Comparison of ENCODE assay signal across 8 cellular contexts in genomic region chr2:97995026-97995733, GRCh38. TPM values are rescaled to one million over a fixed set of nuclear protein-coding genes. Genes with fewer than 3 reads are reported as not detected.
DNase-seq lines count a peak whose midpoint lies in the region; ATAC-seq and TF ChIP-seq lines count a peak whose summit lies in the region.

No MANE protein-coding gene starts in this region.

- H3K27ac ChIP-seq in OCI-LY7 (ENCODE audit: low read depth, low read length, poor library complexity, severe bottlenecking) (peak overlapping the region; percentile 80), thymus (ENCODE audit: low read depth) (peak overlapping the region; percentile 97)

- H3K27ac Mint-ChIP-seq in activated T-cell treated with anti-CD3 and anti-CD28 coated beads, Interleukin-2, amount 50 U/mL, for 72 hours: peak overlapping the region; percentile 86

- H3K4me2 ChIP-seq in OCI-LY7 (ENCODE audit: low read length): peak overlapping the region; percentile 75

- no peaks in the 10 kb centered on the region for H3K27me3 Mint-ChIP-seq in activated T-cell treated with anti-CD3 and anti-CD28 coated beads, Interleukin-2, amount 50 U/mL, for 72 hours (ENCODE audit: low read depth)

- H3K9me3 ChIP-seq in OCI-LY7 (ENCODE audit: low read length) (no peaks in the 10 kb centered on the region), thymus (ENCODE audit: control insufficient read depth) (no peaks in the 10 kb centered on the region)

- CTCF ChIA-PET in OCI-LY7 (lab: Charles Lee; ENCODE audit: unreplicated experiment): no interaction called here

- TF ChIP-seq CTCF in OCI-LY7 (conservative IDR thresholded peaks at IDR 0.05; ENCODE audit: low read length): no peak
- TF ChIP-seq CTCF in fibroblast of the aortic adventitia (IDR thresholded peaks at IDR 0.05; ENCODE audit: insufficient read depth, low read length): no peak

- DNase-seq in Ammon's horn (ENCODE audit: low spot score) (peak; percentile 34), OCI-LY7 (ENCODE audit: low spot score) (peak; percentile 86), fibroblast of the aortic adventitia (ENCODE audit: low read depth) (peak; percentile 48), occipital lobe (lab: John Stamatoyannopoulos, UW) (peak; percentile 57)
- peak; percentile 61 to 63 for DNase-seq in activated T-cell treated with anti-CD3 and anti-CD28 coated beads, Interleukin-2, amount 50 U/mL, for 72 hours

- no peaks in the 10 kb centered on the region for H3K9me2 ChIP-seq in OCI-LY7 (ENCODE audit: insufficient read depth, low read length)

- peaks cover 23% of the 10 kb centered on the region; the same call in 1 of the 2 replicates for H4K20me1 ChIP-seq in OCI-LY7 (ENCODE audit: insufficient read depth, low read length)

- intact Hi-C loops in OCI-LY7 (cut with micrococcal nuclease; ENCODE audit: unreplicated experiment): loop anchor here (1.0 to 2.0 kb wide), 3 partner anchors 18 to 59 kb away; no protein-coding TSS in a partner anchor

- peak overlapping the region; percentile 93 to 94 for H3K4me3 Mint-ChIP-seq in activated T-cell treated with anti-CD3 and anti-CD28 coated beads, Interleukin-2, amount 50 U/mL, for 72 hours

- peak overlapping the region; percentile 88; the same call in 1 of the 2 replicates for H2AFZ ChIP-seq in OCI-LY7 (ENCODE audit: low read length)

- H3K9me3 Mint-ChIP-seq in activated T-cell treated with anti-CD3 and anti-CD28 coated beads, Interleukin-2, amount 50 U/mL, for 72 hours: no peaks in the 10 kb centered on the region

- no TSS peak for BruUV-seq in OCI-LY7 (replicated peaks; lab: Mats Ljungman, UMichigan)

- H3K36me3 ChIP-seq in OCI-LY7 (ENCODE audit: insufficient read depth, low read length): no peaks in the 10 kb centered on the region
- H3K36me3 ChIP-seq in thymus (ENCODE audit: control insufficient read depth, insufficient read depth): no peaks in the 10 kb centered on the region

- H3K27me3 ChIP-seq in thymus (ENCODE audit: control insufficient read depth, insufficient read depth): no peaks in the 10 kb centered on the region

- H3K36me3 Mint-ChIP-seq in activated T-cell treated with anti-CD3 and anti-CD28 coated beads, Interleukin-2, amount 50 U/mL, for 72 hours (ENCODE audit: insufficient read depth in 2 of 2): peaks cover 0 to 3% of the 10 kb centered on the region in 2 donors

- H3K4me3 ChIP-seq in OCI-LY7 (ENCODE audit: low read depth, low read length, poor library complexity, severe bottlenecking): peak overlapping the region; percentile 72
- peak overlapping the region; percentile 88 for H3K4me3 ChIP-seq in fibroblast of the aortic adventitia (ENCODE audit: low read depth, low read length)
- H3K4me3 ChIP-seq in thymus (ENCODE audit: low read length): peak overlapping the region; percentile 89

- POLR2A ChIA-PET in OCI-LY7 (lab: Charles Lee): interaction anchor here (0.6 to 1.0 kb wide), 3 partner anchors 32 to 65 kb away, joined by 3 to 4 read pairs (median 3); no protein-coding TSS in a partner anchor

- ATAC-seq in GM19023 (IDR thresholded peaks at IDR 0.05; ENCODE audit: unreplicated experiment) (peak; percentile 38), HG03139 (IDR thresholded peaks at IDR 0.05; ENCODE audit: unreplicated experiment) (peak; percentile 34)
- peak; percentile 44 to 50 for ATAC-seq in activated T-cell treated with anti-CD3 and anti-CD28 coated beads, Interleukin-2, amount 50 U/mL, for 72 hours (replicated peaks in 1 of 2)

- peaks cover 37% of the 10 kb centered on the region for H3K4me1 Mint-ChIP-seq in activated T-cell treated with anti-CD3 and anti-CD28 coated beads, Interleukin-2, amount 50 U/mL, for 72 hours (ENCODE audit: low read depth)

- peaks cover 50% of the 10 kb centered on the region for H3K4me1 ChIP-seq in OCI-LY7 (ENCODE audit: insufficient read depth, low read length, poor library complexity, severe bottlenecking)
- peaks cover 7% of the 10 kb centered on the region for H3K4me1 ChIP-seq in thymus (ENCODE audit: control insufficient read depth, insufficient read depth, low read length)

- peaks cover 48% of the 10 kb centered on the region for H3K79me2 ChIP-seq in OCI-LY7 (ENCODE audit: insufficient read depth, low read depth, low read length)

- WGBS in thymus: under 1% methylated on average over 80 of the region's 81 CpGs

RNA-seq across cellular contexts. Expression of gene TMEM131, which starts 0.6 kb away (rescaled TPM):
- 12.2 and 17.4 TPM in 2 replicates for total RNA-seq in OCI-LY7 (2014; rRNA removed; shearing (Covaris generic))
- total RNA-seq in OCI-LY7 (2022): 32.3 and 41.6 TPM in 2 replicates
- 10 to 100 TPM; 40.3 to 40.5 TPM for total RNA-seq in activated T-cell treated with anti-CD3 and anti-CD28 coated beads, Interleukin-2, amount 50 U/mL, for 72 hours
- 11.9 and 45.1 TPM in 2 replicates for total RNA-seq in fibroblast of the aortic adventitia (ENCODE audit: low replicate concordance)
- 42.9 TPM for total RNA-seq in occipital lobe
- 15.6 TPM for polyA plus RNA-seq in thymus

Comparison
In these comparisons a context has a peak if more than half of its experiments do, and no peak if none do; other contexts are left out.
1. Peak in every context shown above with its lines: DNase-seq, ATAC-seq, H3K4me3 ChIP-seq and H3K27ac ChIP-seq.
2. DNase-seq: peak in every context shown above with its lines; median percentile 86 in OCI-LY7; 62 in activated T-cell treated with anti-CD3 and anti-CD28 coated beads, Interleukin-2, amount 50 U/mL, for 72 hours; 57 in occipital lobe; 48 in fibroblast of the aortic adventitia; 34 in Ammon's horn.